ENCODE assay signal across 8 cellular contexts in the genomic region with DNA sequence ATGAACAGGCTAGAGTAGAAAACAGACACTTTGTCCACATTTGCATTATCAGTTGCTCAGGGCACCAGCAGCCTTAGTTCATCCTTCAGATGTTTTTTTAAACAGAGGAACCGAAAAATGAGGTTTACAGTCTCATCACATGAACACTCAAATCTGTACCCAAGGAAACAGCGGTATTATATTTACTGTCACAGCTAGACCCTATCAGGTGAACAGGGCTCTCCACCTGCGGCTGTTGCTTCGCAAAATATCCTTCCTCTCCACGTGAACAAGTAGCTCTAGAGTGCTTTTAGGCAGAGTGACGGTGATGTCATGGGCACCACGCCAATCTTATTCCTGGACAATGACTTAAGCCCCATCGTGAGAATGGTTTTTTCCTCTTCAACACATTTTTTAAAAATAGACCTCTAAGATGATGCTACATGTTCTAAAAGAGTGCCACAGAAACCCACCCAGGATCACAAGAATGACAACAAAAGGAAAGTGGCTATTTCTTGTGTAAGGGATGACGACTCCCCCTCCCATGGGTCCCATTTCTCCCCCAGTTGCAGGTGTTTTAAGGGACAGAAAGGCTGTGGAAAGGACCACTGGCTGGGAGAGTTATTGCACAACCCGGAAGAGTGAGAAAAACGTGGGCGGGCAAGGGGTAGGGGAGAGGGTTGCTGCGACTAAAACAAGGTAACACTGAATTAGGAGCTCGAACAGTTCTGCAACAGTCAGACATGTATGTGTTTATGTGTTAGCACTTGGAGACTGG.
DNase-seq lines count a peak whose midpoint lies in the region; ATAC-seq and TF ChIP-seq lines count a peak whose summit lies in the region.

No MANE protein-coding gene starts in this region.

- H3K9me3 ChIP-seq in right cardiac atrium (ENCODE audit: control insufficient read depth, low read length): no peaks in the 10 kb centered on the region
- no peaks in the 10 kb centered on the region for H3K9me3 ChIP-seq in suprapubic skin

- no peaks in the 10 kb centered on the region for H3K36me3 ChIP-seq in suprapubic skin

- peaks cover 8% of the 10 kb centered on the region for H3K4me1 ChIP-seq in right cardiac atrium (ENCODE audit: control insufficient read depth, insufficient read depth, low read length)
- peaks cover 25% of the 10 kb centered on the region for H3K4me1 ChIP-seq in suprapubic skin

- TF ChIP-seq POLR2A in suprapubic skin (IDR thresholded peaks at IDR 0.05): no peak

- WGBS in right cardiac atrium: 56% methylated on average over 14 of the region's 14 CpGs
- 83% methylated on average over 14 of the region's 14 CpGs for WGBS in suprapubic skin

- H3K4me3 ChIP-seq in right cardiac atrium (ENCODE audit: low read length) (no peak overlapping the region), suprapubic skin (no peak overlapping the region)

- peak overlapping the region; percentile 91 for H3K27ac ChIP-seq in right cardiac atrium (ENCODE audit: low read length)
- no peak overlapping the region for H3K27ac ChIP-seq in suprapubic skin

- no peak for TF ChIP-seq CTCF in suprapubic skin (IDR thresholded peaks at IDR 0.05)

- intact Hi-C loops in right cardiac atrium (cut with DNase I): loop anchor here in 2 of 4 donors (5.0 kb wide), 1 partner anchor 76 kb away; the partner anchor contains the start of gene EFHC1 (in 2 of the 2)

- peak; percentile 81 for ATAC-seq in GM18907 (IDR thresholded peaks at IDR 0.05; ENCODE audit: unreplicated experiment)
- peak; percentile 88 for ATAC-seq in HG02938 (IDR thresholded peaks at IDR 0.05; ENCODE audit: unreplicated experiment)
- ATAC-seq in right cardiac atrium: peak; percentile 13 to 54

- TF ChIP-seq EP300 in suprapubic skin (IDR thresholded peaks at IDR 0.05): no peak

- H3K27me3 ChIP-seq in right cardiac atrium (ENCODE audit: control insufficient read depth, insufficient read depth): no peaks in the 10 kb centered on the region
- H3K27me3 ChIP-seq in suprapubic skin: no peaks in the 10 kb centered on the region

- DNase-seq in NCI-H2196 treated with DMSO at 0.1 percent for 48 hours (lab: John Stamatoyannopoulos, UW; ENCODE audit: unreplicated experiment) (peak; percentile 36), right cardiac atrium (peak; percentile 49 to 70 (median 63)), NCI-H526 treated with DMSO at 0.1 percent for 48 hours (lab: John Stamatoyannopoulos, UW) (no peak), suprapubic skin (ENCODE audit: low spot score in 2 of 2) (no peak), HCEC 1CT (no peak)
- no peak for DNase-seq in stimulated activated CD4-positive, alpha-beta T cell treated with anti-CD3 and anti-CD28 coated beads, Interleukin-12 subunit alpha, Interleukin-12 subunit beta, amount 100 ng/mL, for 4 hours

Comparison
In these comparisons a context has a peak if more than half of its experiments do, and no peak if none do; other contexts are left out.
1. ATAC-seq: peak in every context shown above with its lines; median percentile 88 in HG02938; 81 in GM18907; 34 in right cardiac atrium.
2. DNase-seq: peak in NCI-H2196 treated with DMSO at 0.1 percent for 48 hours (single experiment) and right cardiac atrium (3 of 3); none in NCI-H526 treated with DMSO at 0.1 percent for 48 hours (single experiment), stimulated activated CD4-positive, alpha-beta T cell treated with anti-CD3 and anti-CD28 coated beads, Interleukin-12 subunit alpha, Interleukin-12 subunit beta, amount 100 ng/mL, for 4 hours (single experiment), suprapubic skin (0 of 2) and HCEC 1CT (single experiment).